ENCODE assay signal across 7 cellular contexts in genomic region chr1:21651214-21652042, GRCh38. TPM values are rescaled to one million over a fixed set of nuclear protein-coding genes. Genes with fewer than 3 reads are reported as not detected.
DNase-seq lines count a peak whose midpoint lies in the region; ATAC-seq and TF ChIP-seq lines count a peak whose summit lies in the region.

No MANE protein-coding gene starts in this region.

- H3K27ac ChIP-seq in Panc1 (ENCODE audit: low read length) (no peak overlapping the region), ascending aorta (no peak overlapping the region), iPS DF 6.9 (ENCODE audit: low read length) (no peak overlapping the region), smooth muscle cell (ENCODE audit: low read depth) (no peak overlapping the region)

- H3K36me3 ChIP-seq in Panc1 (ENCODE audit: control insufficient read depth, insufficient read depth, low read length) (no peaks in the 10 kb centered on the region), ascending aorta (no peaks in the 10 kb centered on the region), iPS DF 6.9 (ENCODE audit: control insufficient read depth, insufficient read depth, low read length) (no peaks in the 10 kb centered on the region), smooth muscle cell (ENCODE audit: low read depth) (no peaks in the 10 kb centered on the region)

- H3K4me3 ChIP-seq in Panc1 (ENCODE audit: low read depth in 2 of 2, low read length in 2 of 2) (peak overlapping the region; percentile 23 to 48), ascending aorta (peak overlapping the region; percentile 48 to 66), iPS DF 6.9 (ENCODE audit: low read length) (peak overlapping the region; percentile 41; the same call in 1 of the 2 replicates), smooth muscle cell (peak overlapping the region; percentile 45)

- H3K4me2 ChIP-seq in smooth muscle cell: peak overlapping the region; percentile 84

- H2AFZ ChIP-seq in smooth muscle cell (ENCODE audit: low read depth): no peak overlapping the region

- no TSS peak for BruUV-seq in Panc1 (replicated peaks; lab: Mats Ljungman, UMichigan)

- no peaks in the 10 kb centered on the region for H3F3A ChIP-seq in smooth muscle cell (ENCODE audit: low read depth)

- H3K4me1 ChIP-seq in Panc1 (ENCODE audit: control insufficient read depth, insufficient read depth, low read length): no peaks in the 10 kb centered on the region; the same call in 1 of the 2 replicates
- peaks cover 5% of the 10 kb centered on the region in 2 donors for H3K4me1 ChIP-seq in ascending aorta
- peaks cover 10% of the 10 kb centered on the region for H3K4me1 ChIP-seq in iPS DF 6.9 (ENCODE audit: control insufficient read depth, insufficient read depth, low read length)
- no peaks in the 10 kb centered on the region for H3K4me1 ChIP-seq in smooth muscle cell (ENCODE audit: low read depth)

- no CpG with 5 or more reads among the region's 80 CpGs for WGBS in iPS DF 6.9 (ENCODE audit: insufficient coverage, insufficient read length)
- WGBS in smooth muscle cell (ENCODE audit: low lambda C conversion rate): 50% methylated on average over 13 of the region's 80 CpGs

- no peak overlapping the region for H3K9ac ChIP-seq in smooth muscle cell (ENCODE audit: low read depth)

- POLR2A ChIA-PET in Panc1 (lab: Charles Lee): interaction anchor here (0.6 kb wide), 1 partner anchor 372 kb away, joined by 6 read pairs; no protein-coding TSS in a partner anchor

- in situ Hi-C loops in Panc1 (cut with HindIII; ENCODE audit: low pct_unique_long_range_greater_than_20kb, low sequenced_read_pairs): no loop called here

- intact Hi-C loops in Panc1 (cut with micrococcal nuclease; ENCODE audit: unreplicated experiment) (loop anchor here (10.0 kb wide), 2 partner anchors 57 to 117 kb away; no protein-coding TSS in a partner anchor), ascending aorta (cut with DNase I) (no loop called here), posterior vena cava (cut with DNase I) (loop anchor here in 1 of 2 donors (10.0 kb wide), 1 partner anchor 127 kb away; no protein-coding TSS in a partner anchor)

- CTCF ChIA-PET in Panc1 (lab: Charles Lee): interaction anchor here (0.9 kb wide), 1 partner anchor 9 kb away, joined by 6 read pairs; no protein-coding TSS in a partner anchor

- H4K20me1 ChIP-seq in smooth muscle cell (ENCODE audit: low read depth): no peaks in the 10 kb centered on the region

- TF ChIP-seq CTCF in GM20000 (IDR thresholded peaks at IDR 0.05; ENCODE audit: extremely low read depth, missing control alignments): no peak
- TF ChIP-seq CTCF in Panc1 (IDR thresholded peaks at IDR 0.05): no peak
- TF ChIP-seq CTCF in ascending aorta (IDR thresholded peaks at IDR 0.05): no peak
- no peak for TF ChIP-seq CTCF in smooth muscle cell (IDR thresholded peaks at IDR 0.05; ENCODE audit: borderline replicate concordance, insufficient read depth, poor library complexity, severe bottlenecking)

- DNase-seq in GM20000 (ENCODE audit: low spot score) (peak; percentile 79), Panc1 (ENCODE audit: low read depth, low spot score) (no peak), ascending aorta (ENCODE audit: low spot score in 2 of 2) (no peak), iPS DF 6.9 (ENCODE audit: low read depth, low spot score) (no peak), smooth muscle cell (lab: John Stamatoyannopoulos, UW; ENCODE audit: unreplicated experiment) (peak; percentile 12), cerebellar cortex (ENCODE audit: low spot score) (no peak), posterior vena cava (ENCODE audit: low spot score) (no peak)

- no peaks in the 10 kb centered on the region for H3K79me2 ChIP-seq in smooth muscle cell (ENCODE audit: low read depth)

- H3K27me3 ChIP-seq in Panc1 (ENCODE audit: control insufficient read depth, insufficient read depth, low read length) (no peaks in the 10 kb centered on the region), ascending aorta (peaks cover 8% of the 10 kb centered on the region), iPS DF 6.9 (ENCODE audit: control insufficient read depth, insufficient read depth, low read length) (no peaks in the 10 kb centered on the region), smooth muscle cell (ENCODE audit: low read depth) (peaks cover 14% of the 10 kb centered on the region)

- H3K9me3 ChIP-seq in Panc1 (ENCODE audit: control insufficient read depth, insufficient read depth, low read depth, low read length): no peaks in the 10 kb centered on the region
- H3K9me3 ChIP-seq in ascending aorta: no peaks in the 10 kb centered on the region
- no peaks in the 10 kb centered on the region for H3K9me3 ChIP-seq in iPS DF 6.9 (ENCODE audit: control insufficient read depth, insufficient read depth, low read length)
- H3K9me3 ChIP-seq in smooth muscle cell (replicated peaks; ENCODE audit: low read depth): no peaks in the 10 kb centered on the region

- peak; percentile 69 for ATAC-seq in Panc1

RNA-seq across cellular contexts. Expression of gene RAP1GAP, which starts 17.7 kb away (rescaled TPM):
- total RNA-seq in Panc1 (2021; ENCODE audit: unreplicated experiment): 4.6 TPM
- polyA plus RNA-seq in Panc1 (2012; ENCODE audit: insufficient read length): 7.7 TPM
- 0.64 TPM for total RNA-seq in ascending aorta
- 0.99 and 3.0 TPM in 2 replicates for total RNA-seq in smooth muscle cell
- polyA plus RNA-seq in smooth muscle cell: 3.9 and 4.1 TPM in 2 replicates
- 1 to 10 TPM in 1 of 2 donors, under 1 TPM in 1; 0.38 to 1.2 TPM for total RNA-seq in posterior vena cava

Comparison
In these comparisons a context has a peak if more than half of its experiments do, and no peak if none do; other contexts are left out.
1. DNase-seq: peak in GM20000 (single experiment) and smooth muscle cell (single experiment); none in Panc1 (single experiment), ascending aorta (0 of 2), iPS DF 6.9 (single experiment), cerebellar cortex (single experiment) and posterior vena cava (single experiment).
2. Peak in every context shown above with its lines, with median percentiles within 50 percentile points of each other: H3K4me3 ChIP-seq.